Comparison of ENCODE assay signal across 1 cellular context in genomic region chrX:155460501-155460900, GRCh38. TPM values are rescaled to one million over a fixed set of nuclear protein-coding genes. Genes with fewer than 3 reads are reported as not detected.
"Had no signal": no experiment of that assay in that cellular context is flagged by ENCODE, and none has a peak within 500 bp of the region (broad histone marks: within the 10 kb centered on the region; RNA-seq: fewer than 3 reads in every experiment).

No MANE protein-coding gene starts in this region.

RNA-seq across cellular contexts. Expression of gene F8A3, which starts 2.1 kb away (rescaled TPM):
- total RNA-seq: epithelial cell of proximal tubule had no signal
